In the genomic region with DNA sequence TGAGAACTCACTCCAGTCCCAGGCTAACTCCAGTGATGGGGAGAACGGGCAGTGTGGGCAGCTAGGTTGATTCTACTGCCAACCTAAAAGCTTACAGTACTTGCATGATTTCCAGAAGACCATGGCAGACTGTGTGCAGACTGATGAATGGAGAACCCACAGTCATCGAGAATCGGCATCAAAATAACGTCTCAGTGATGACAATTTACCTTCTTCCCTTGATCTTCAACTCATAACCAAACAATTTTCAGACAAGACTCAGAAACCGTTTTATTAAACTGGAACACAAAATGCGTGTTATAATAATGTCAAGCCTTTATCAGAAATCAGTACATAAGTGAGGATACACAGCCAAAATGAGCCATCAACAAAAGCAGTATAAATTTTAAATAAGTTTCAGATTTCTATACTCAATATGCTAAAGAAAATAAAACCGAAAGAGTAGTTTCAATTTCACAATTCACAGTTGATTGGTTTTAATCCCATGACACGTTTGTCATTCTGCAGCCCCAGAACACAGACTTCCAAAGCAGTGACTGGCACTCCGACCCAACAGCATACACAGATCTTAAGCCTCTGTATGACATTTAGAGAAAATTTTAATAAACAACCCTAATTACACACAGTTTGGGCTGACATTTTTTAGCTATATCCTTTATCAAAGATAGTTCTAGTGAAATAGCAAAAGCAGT, we compare ENCODE assay signal across 11 cellular contexts. TPM values are rescaled to one million over a fixed set of nuclear protein-coding genes. Genes with fewer than 3 reads are reported as not detected.
A peak's percentile ranks its signal among the peaks of the same experiment; 100 is the strongest.
DNase-seq lines count a peak whose midpoint lies in the region; ATAC-seq, FAIRE-seq and TF ChIP-seq lines count a peak whose summit lies in the region.
"Had no signal": no experiment of that assay in that cellular context is flagged by ENCODE, and none has a peak within 500 bp of the region (broad histone marks: within the 10 kb centered on the region; RNA-seq: fewer than 3 reads in every experiment).

No MANE protein-coding gene starts in this region.

- no peak for FAIRE-seq in D721Med (lab: Jason Lieb, UNC)

- H3F3A ChIP-seq in GM23248 (ENCODE audit: insufficient read depth), result peaks cover 23% of the 10 kb centered on the region; the same call in 1 of the 2 replicates

- H3K9ac ChIP-seq in GM23248, result no peak overlapping the region

- CTCF ChIA-PET in activated CD8-positive, alpha-beta memory T cell treated with anti-CD3 and anti-CD28 coated beads, Interleukin-2, amount 10 ng/mL, durations not matched to agents 7 days and 5 days (lab: Charles Lee), result interaction anchor here (0.8 to 2.6 kb wide), 2 partner anchors 54 to 297 kb away, joined by 3 to 14 read pairs; a partner anchor contains a TSS

- H3K9me3 ChIP-seq in GM23248 (ENCODE audit: low read depth), result no peaks in the 10 kb centered on the region
- H3K9me3 ChIP-seq: esophagus muscularis mucosa had no signal

- peaks cover 38% of the 10 kb centered on the region for H3K4me1 Mint-ChIP-seq in activated CD8-positive, alpha-beta memory T cell treated with anti-CD3 and anti-CD28 coated beads, Interleukin-2, amount 10 ng/mL, durations not matched to agents 7 days and 5 days
- peaks cover 20 to 44% (median 35%) of the 10 kb centered on the region in 3 donors for H3K4me1 Mint-ChIP-seq in naive B cell

- no peaks in the 10 kb centered on the region for H4K20me1 ChIP-seq in GM23248 (ENCODE audit: insufficient read depth)

- no peak overlapping the region for H2AFZ ChIP-seq in GM23248

- peak; percentile 60 for ATAC-seq in activated CD8-positive, alpha-beta memory T cell treated with anti-CD3 and anti-CD28 coated beads, Interleukin-2, amount 10 ng/mL, durations not matched to agents 7 days and 5 days
- ATAC-seq in HG03565 (IDR thresholded peaks at IDR 0.05; ENCODE audit: unreplicated experiment), result peak; percentile 48
- peak; percentile 80 to 84 for ATAC-seq in naive B cell (ENCODE audit: low read depth in 2 of 2)

- no peaks in the 10 kb centered on the region for H3K9me3 Mint-ChIP-seq in activated CD8-positive, alpha-beta memory T cell treated with anti-CD3 and anti-CD28 coated beads, Interleukin-2, amount 10 ng/mL, durations not matched to agents 7 days and 5 days (ENCODE audit: low read depth)
- H3K9me3 Mint-ChIP-seq in naive B cell, result no peaks in the 10 kb centered on the region

- no peaks in the 10 kb centered on the region for H3K9me2 ChIP-seq in GM23248 (ENCODE audit: insufficient read depth)

- peaks cover 18% of the 10 kb centered on the region for H3K79me2 ChIP-seq in GM23248 (ENCODE audit: insufficient read depth)

- no peak overlapping the region for H3K4me3 ChIP-seq in GM23248
- H3K4me3 ChIP-seq: esophagus muscularis mucosa had no signal

- no peak overlapping the region for H3K4me2 ChIP-seq in GM23248 (ENCODE audit: unreplicated experiment)

- TF ChIP-seq CTCF in D721Med (IDR thresholded peaks at IDR 0.05; ENCODE audit: insufficient read depth, missing control alignments), result no peak

- in situ Hi-C loops in GM23248 (cut with MboI), result loop anchor here (5.0 kb wide), 1 partner anchor 300 kb away; no protein-coding TSS in a partner anchor

- H3K27me3 Mint-ChIP-seq in activated CD8-positive, alpha-beta memory T cell treated with anti-CD3 and anti-CD28 coated beads, Interleukin-2, amount 10 ng/mL, durations not matched to agents 7 days and 5 days, result peaks cover 7% of the 10 kb centered on the region
- no peaks in the 10 kb centered on the region for H3K27me3 Mint-ChIP-seq in naive B cell

- H3K4me3 Mint-ChIP-seq in activated CD8-positive, alpha-beta memory T cell treated with anti-CD3 and anti-CD28 coated beads, Interleukin-2, amount 10 ng/mL, durations not matched to agents 7 days and 5 days, result peak overlapping the region; percentile 76
- peak overlapping the region; percentile 6 to 83 (median 75) for H3K4me3 Mint-ChIP-seq in naive B cell

- peaks cover 12% of the 10 kb centered on the region; the same call in 1 of the 2 replicates for H3K4me1 ChIP-seq in GM23248 (ENCODE audit: insufficient read depth)

- no peaks in the 10 kb centered on the region for H3K27me3 ChIP-seq in GM23248 (replicated peaks; ENCODE audit: insufficient read depth)
- H3K27me3 ChIP-seq: esophagus muscularis mucosa had no signal

- WGBS in GM23248 (ENCODE audit: low coverage in 1 of 2, low lambda C conversion rate in 2 of 2, missing lambda C conversion rate in 2 of 2), 2 experiments, result 77 to 81% methylated on average over 9 of the region's 9 CpGs

- H3K36me3 Mint-ChIP-seq in activated CD8-positive, alpha-beta memory T cell treated with anti-CD3 and anti-CD28 coated beads, Interleukin-2, amount 10 ng/mL, durations not matched to agents 7 days and 5 days, result peaks cover 7% of the 10 kb centered on the region
- H3K36me3 Mint-ChIP-seq in naive B cell, result no peaks in the 10 kb centered on the region

- no peak for DNase-seq in activated CD8-positive, alpha-beta memory T cell treated with anti-CD3 and anti-CD28 coated beads, Interleukin-2, amount 10 ng/mL, durations not matched to agents 7 days and 5 days
- no peak for DNase-seq in activated CD8-positive, alpha-beta memory T cell treated with anti-CD3 and anti-CD28 coated beads, Interleukin-2, amount 50 U/mL, for 48 hours
- peak; percentile 14 for DNase-seq in GM23248
- peak; percentile 63 for DNase-seq in naive B cell
- DNase-seq in D721Med (ENCODE audit: insufficient read length, low spot score), result no peak
- DNase-seq in NCI-H1048 (lab: John Stamatoyannopoulos, UW), result no peak
- no peak for DNase-seq in DMS79 treated with DMSO at 0.1 percent for 48 hours (lab: John Stamatoyannopoulos, UW)
- DNase-seq: mesendoderm had no signal

- H3K36me3 ChIP-seq in GM23248 (ENCODE audit: low read depth), result peaks cover 16% of the 10 kb centered on the region
- H3K36me3 ChIP-seq: esophagus muscularis mucosa had no signal

- H3K27ac Mint-ChIP-seq in activated CD8-positive, alpha-beta memory T cell treated with anti-CD3 and anti-CD28 coated beads, Interleukin-2, amount 10 ng/mL, durations not matched to agents 7 days and 5 days, result peak overlapping the region; percentile 89
- H3K27ac Mint-ChIP-seq in naive B cell, result peak overlapping the region; percentile 72 to 97 (median 95)

- H3K27ac ChIP-seq in GM23248, result no peak overlapping the region
- H3K27ac ChIP-seq: esophagus muscularis mucosa, HL-60 had no signal

RNA-seq across cellular contexts. Expression of a gene that starts 54.5 kb away (rescaled TPM):
- total RNA-seq in activated CD8-positive, alpha-beta memory T cell treated with anti-CD3 and anti-CD28 coated beads, Interleukin-2, amount 10 ng/mL, durations not matched to agents 7 days and 5 days, result 10 to 100 TPM; 14.1 to 15.1 TPM
- total RNA-seq in GM23248 (2014; rRNA removed; shearing (Covaris generic)), result 23.6 and 24.8 TPM in 2 replicates
- polyA plus RNA-seq in GM23248 (2016; fragmentation: Nextera tagmentation; extraction: Ambion mirVana) (37.8 and 40.1 TPM in 2 replicates), naive B cell (ENCODE audit: low read depth in 6 of 6) (10 to 100 TPM in 5 of 6 donors, 1 to 10 TPM in 1; 8.3 to 26.8 (median 15.3) TPM)

Comparison
In these comparisons a context has a peak if more than half of its experiments do, and no peak if none do; other contexts are left out.
1. DNase-seq: peak in GM23248 (single experiment) and naive B cell (single experiment); none in activated CD8-positive, alpha-beta memory T cell treated with anti-CD3 and anti-CD28 coated beads, Interleukin-2, amount 10 ng/mL, durations not matched to agents 7 days and 5 days (single experiment), activated CD8-positive, alpha-beta memory T cell treated with anti-CD3 and anti-CD28 coated beads, Interleukin-2, amount 50 U/mL, for 48 hours (single experiment), D721Med (single experiment), NCI-H1048 (single experiment) and DMS79 treated with DMSO at 0.1 percent for 48 hours (single experiment).
2. Peak in every context shown above with its lines, with median percentiles within 50 percentile points of each other: ATAC-seq.